1 cellular context compared by ENCODE assay signal in the genomic region with DNA sequence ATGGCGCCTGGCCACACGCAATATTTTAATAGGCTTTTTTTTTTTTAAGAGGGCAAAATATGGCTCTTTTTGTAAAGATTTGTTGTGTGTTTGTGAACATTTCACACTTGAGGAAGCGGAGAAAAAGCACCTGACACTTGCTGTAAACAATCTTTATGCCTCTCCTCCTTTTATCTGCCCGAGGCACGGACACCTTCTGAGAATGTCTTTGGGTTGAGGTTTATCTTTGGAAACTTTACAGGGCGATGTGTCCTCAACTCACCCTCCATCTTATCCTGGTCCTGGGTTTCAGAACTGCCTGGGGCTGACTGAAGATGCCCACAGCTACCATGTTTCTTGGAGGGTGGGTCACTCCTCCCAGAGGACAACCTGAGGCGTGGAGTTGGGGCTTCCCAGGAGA.
TF ChIP-seq lines count a peak whose summit lies in the region.

No MANE protein-coding gene starts in this region.

TF ChIP-seq in K562, 482 proteins besides CTCF, POLR2A, EP300 and RAD21:
- TF ChIP-seq NCOR1 (IDR thresholded peaks at IDR 0.05), result peak; percentile 38; the same call in 1 of the 2 replicates
- no peak for TF ChIP-seq RBM39 (optimal IDR thresholded peaks at IDR 0.05; ENCODE audit: low read depth, low read length)
- peak; percentile 68 for TF ChIP-seq CBFA2T3 (IDR thresholded peaks at IDR 0.05)
- TF ChIP-seq GTF2B (IDR thresholded peaks at IDR 0.05; ENCODE audit: extremely low read depth, insufficient read length), result no peak
- TF ChIP-seq, protein P1, sequence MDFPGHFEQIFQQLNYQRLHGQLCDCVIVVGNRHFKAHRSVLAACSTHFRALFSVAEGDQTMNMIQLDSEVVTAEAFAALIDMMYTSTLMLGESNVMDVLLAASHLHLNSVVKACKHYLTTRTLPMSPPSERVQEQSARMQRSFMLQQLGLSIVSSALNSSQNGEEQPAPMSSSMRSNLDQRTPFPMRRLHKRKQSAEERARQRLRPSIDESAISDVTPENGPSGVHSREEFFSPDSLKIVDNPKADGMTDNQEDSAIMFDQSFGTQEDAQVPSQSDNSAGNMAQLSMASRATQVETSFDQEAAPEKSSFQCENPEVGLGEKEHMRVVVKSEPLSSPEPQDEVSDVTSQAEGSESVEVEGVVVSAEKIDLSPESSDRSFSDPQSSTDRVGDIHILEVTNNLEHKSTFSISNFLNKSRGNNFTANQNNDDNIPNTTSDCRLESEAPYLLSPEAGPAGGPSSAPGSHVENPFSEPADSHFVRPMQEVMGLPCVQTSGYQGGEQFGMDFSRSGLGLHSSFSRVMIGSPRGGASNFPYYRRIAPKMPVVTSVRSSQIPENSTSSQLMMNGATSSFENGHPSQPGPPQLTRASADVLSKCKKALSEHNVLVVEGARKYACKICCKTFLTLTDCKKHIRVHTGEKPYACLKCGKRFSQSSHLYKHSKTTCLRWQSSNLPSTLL (IDR thresholded peaks at IDR 0.05), result no peak
- no peak for TF ChIP-seq EZH2 (IDR thresholded peaks at IDR 0.05; ENCODE audit: borderline replicate concordance, low read depth, low read length)
- no peak for TF ChIP-seq ZNF311 (CRISPR knock-in tag; IDR thresholded peaks at IDR 0.05)
- peak; percentile 33; the same call in 1 of the 2 replicates for TF ChIP-seq CBFA2T2 (conservative IDR thresholded peaks at IDR 0.05)
- TF ChIP-seq TCF3 (CRISPR knock-in tag; IDR thresholded peaks at IDR 0.05), result peak; percentile 55
- TF ChIP-seq BCOR (IDR thresholded peaks at IDR 0.05), result no peak
- TF ChIP-seq TAF9B (IDR thresholded peaks at IDR 0.05; ENCODE audit: partially characterized antibody), result no peak
- TF ChIP-seq RCOR1 (IDR thresholded peaks at IDR 0.05; ENCODE audit: borderline replicate concordance in 1 of 2, low read depth in 2 of 2, low read length in 2 of 2), result 0 out of 4 replicates have a peak, but pooled peaks of 1 of the 2 experiments have one; percentile 45
- TF ChIP-seq TAL1 (IDR thresholded peaks at IDR 0.05), result peak; percentile 27; the same call in 1 of the 2 replicates
- TF ChIP-seq, protein P2, sequence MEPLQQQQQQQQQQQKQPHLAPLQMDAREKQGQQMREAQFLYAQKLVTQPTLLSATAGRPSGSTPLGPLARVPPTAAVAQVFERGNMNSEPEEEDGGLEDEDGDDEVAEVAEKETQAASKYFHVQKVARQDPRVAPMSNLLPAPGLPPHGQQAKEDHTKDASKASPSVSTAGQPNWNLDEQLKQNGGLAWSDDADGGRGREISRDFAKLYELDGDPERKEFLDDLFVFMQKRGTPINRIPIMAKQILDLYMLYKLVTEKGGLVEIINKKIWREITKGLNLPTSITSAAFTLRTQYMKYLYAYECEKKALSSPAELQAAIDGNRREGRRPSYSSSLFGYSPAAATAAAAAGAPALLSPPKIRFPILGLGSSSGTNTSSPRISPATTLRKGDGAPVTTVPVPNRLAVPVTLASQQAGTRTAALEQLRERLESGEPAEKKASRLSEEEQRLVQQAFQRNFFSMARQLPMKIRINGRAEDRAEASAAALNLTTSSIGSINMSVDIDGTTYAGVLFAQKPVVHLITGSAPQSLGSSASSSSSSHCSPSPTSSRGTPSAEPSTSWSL (CRISPR knock-in tag; IDR thresholded peaks at IDR 0.05; ENCODE audit: borderline replicate concordance), result no peak
- no peak for TF ChIP-seq FOXA1 (IDR thresholded peaks at IDR 0.05; ENCODE audit: borderline replicate concordance)
- TF ChIP-seq CHD1 (IDR thresholded peaks at IDR 0.05; ENCODE audit: low read length), result no peak
- TF ChIP-seq ZNF398 (CRISPR knock-in tag; IDR thresholded peaks at IDR 0.05), result no peak
- no peak for TF ChIP-seq SMC3 (conservative IDR thresholded peaks at IDR 0.05; ENCODE audit: insufficient read depth, low read depth, low read length)
- no peak for TF ChIP-seq POLR2AphosphoS5 (IDR thresholded peaks at IDR 0.05; ENCODE audit: control insufficient read depth, insufficient read depth, low read depth, low read length)
- TF ChIP-seq BRD4 (IDR thresholded peaks at IDR 0.05), result no peak
- TF ChIP-seq SMARCC2 (IDR thresholded peaks at IDR 0.05; ENCODE audit: low read depth), result no peak
- TF ChIP-seq POU5F1 (IDR thresholded peaks at IDR 0.05; ENCODE audit: borderline replicate concordance, low read depth, low read length, partially characterized antibody), result no peak
- TF ChIP-seq, protein P3, sequence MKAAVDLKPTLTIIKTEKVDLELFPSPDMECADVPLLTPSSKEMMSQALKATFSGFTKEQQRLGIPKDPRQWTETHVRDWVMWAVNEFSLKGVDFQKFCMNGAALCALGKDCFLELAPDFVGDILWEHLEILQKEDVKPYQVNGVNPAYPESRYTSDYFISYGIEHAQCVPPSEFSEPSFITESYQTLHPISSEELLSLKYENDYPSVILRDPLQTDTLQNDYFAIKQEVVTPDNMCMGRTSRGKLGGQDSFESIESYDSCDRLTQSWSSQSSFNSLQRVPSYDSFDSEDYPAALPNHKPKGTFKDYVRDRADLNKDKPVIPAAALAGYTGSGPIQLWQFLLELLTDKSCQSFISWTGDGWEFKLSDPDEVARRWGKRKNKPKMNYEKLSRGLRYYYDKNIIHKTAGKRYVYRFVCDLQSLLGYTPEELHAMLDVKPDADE (conservative IDR thresholded peaks at IDR 0.05; ENCODE audit: control insufficient read depth, low read depth, low read length), result no peak
- no peak for TF ChIP-seq THAP7 (CRISPR knock-in tag; IDR thresholded peaks at IDR 0.05)
- TF ChIP-seq RBM17 (IDR thresholded peaks at IDR 0.05; ENCODE audit: borderline replicate concordance, low read depth, low read length), result no peak
- TF ChIP-seq RHOXF2B (CRISPR knock-in tag; conservative IDR thresholded peaks at IDR 0.05), result no peak
- TF ChIP-seq, protein P4, sequence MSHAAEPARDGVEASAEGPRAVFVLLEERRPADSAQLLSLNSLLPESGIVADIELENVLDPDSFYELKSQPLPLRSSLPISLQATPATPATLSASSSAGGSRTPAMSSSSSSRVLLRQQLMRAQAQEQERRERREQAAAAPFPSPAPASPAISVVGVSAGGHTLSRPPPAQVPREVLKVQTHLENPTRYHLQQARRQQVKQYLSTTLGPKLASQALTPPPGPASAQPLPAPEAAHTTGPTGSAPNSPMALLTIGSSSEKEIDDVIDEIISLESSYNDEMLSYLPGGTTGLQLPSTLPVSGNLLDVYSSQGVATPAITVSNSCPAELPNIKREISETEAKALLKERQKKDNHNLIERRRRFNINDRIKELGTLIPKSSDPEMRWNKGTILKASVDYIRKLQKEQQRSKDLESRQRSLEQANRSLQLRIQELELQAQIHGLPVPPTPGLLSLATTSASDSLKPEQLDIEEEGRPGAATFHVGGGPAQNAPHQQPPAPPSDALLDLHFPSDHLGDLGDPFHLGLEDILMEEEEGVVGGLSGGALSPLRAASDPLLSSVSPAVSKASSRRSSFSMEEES (CRISPR knock-in tag; IDR thresholded peaks at IDR 0.05), result no peak
- TF ChIP-seq RFX1 (IDR thresholded peaks at IDR 0.05), result no peak
- TF ChIP-seq, protein P5, sequence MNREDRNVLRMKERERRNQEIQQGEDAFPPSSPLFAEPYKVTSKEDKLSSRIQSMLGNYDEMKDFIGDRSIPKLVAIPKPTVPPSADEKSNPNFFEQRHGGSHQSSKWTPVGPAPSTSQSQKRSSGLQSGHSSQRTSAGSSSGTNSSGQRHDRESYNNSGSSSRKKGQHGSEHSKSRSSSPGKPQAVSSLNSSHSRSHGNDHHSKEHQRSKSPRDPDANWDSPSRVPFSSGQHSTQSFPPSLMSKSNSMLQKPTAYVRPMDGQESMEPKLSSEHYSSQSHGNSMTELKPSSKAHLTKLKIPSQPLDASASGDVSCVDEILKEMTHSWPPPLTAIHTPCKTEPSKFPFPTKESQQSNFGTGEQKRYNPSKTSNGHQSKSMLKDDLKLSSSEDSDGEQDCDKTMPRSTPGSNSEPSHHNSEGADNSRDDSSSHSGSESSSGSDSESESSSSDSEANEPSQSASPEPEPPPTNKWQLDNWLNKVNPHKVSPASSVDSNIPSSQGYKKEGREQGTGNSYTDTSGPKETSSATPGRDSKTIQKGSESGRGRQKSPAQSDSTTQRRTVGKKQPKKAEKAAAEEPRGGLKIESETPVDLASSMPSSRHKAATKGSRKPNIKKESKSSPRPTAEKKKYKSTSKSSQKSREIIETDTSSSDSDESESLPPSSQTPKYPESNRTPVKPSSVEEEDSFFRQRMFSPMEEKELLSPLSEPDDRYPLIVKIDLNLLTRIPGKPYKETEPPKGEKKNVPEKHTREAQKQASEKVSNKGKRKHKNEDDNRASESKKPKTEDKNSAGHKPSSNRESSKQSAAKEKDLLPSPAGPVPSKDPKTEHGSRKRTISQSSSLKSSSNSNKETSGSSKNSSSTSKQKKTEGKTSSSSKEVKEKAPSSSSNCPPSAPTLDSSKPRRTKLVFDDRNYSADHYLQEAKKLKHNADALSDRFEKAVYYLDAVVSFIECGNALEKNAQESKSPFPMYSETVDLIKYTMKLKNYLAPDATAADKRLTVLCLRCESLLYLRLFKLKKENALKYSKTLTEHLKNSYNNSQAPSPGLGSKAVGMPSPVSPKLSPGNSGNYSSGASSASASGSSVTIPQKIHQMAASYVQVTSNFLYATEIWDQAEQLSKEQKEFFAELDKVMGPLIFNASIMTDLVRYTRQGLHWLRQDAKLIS (CRISPR knock-in tag; IDR thresholded peaks at IDR 0.05), result no peak
- TF ChIP-seq SNRNP70 (optimal IDR thresholded peaks at IDR 0.05; ENCODE audit: low read depth, low read length), result no peak
- no peak for TF ChIP-seq ELF4 (CRISPR knock-in tag; IDR thresholded peaks at IDR 0.05)
- TF ChIP-seq, protein P6, sequence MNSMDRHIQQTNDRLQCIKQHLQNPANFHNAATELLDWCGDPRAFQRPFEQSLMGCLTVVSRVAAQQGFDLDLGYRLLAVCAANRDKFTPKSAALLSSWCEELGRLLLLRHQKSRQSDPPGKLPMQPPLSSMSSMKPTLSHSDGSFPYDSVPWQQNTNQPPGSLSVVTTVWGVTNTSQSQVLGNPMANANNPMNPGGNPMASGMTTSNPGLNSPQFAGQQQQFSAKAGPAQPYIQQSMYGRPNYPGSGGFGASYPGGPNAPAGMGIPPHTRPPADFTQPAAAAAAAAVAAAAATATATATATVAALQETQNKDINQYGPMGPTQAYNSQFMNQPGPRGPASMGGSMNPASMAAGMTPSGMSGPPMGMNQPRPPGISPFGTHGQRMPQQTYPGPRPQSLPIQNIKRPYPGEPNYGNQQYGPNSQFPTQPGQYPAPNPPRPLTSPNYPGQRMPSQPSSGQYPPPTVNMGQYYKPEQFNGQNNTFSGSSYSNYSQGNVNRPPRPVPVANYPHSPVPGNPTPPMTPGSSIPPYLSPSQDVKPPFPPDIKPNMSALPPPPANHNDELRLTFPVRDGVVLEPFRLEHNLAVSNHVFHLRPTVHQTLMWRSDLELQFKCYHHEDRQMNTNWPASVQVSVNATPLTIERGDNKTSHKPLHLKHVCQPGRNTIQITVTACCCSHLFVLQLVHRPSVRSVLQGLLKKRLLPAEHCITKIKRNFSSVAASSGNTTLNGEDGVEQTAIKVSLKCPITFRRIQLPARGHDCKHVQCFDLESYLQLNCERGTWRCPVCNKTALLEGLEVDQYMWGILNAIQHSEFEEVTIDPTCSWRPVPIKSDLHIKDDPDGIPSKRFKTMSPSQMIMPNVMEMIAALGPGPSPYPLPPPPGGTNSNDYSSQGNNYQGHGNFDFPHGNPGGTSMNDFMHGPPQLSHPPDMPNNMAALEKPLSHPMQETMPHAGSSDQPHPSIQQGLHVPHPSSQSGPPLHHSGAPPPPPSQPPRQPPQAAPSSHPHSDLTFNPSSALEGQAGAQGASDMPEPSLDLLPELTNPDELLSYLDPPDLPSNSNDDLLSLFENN (IDR thresholded peaks at IDR 0.05; ENCODE audit: low read depth in 2 of 2, low read length in 2 of 2), result no peak
- TF ChIP-seq ARID1B (IDR thresholded peaks at IDR 0.05), result peak; percentile 44
TF ChIP-seq in K562: peak in this region for 7.
